Comparison of ENCODE assay signal across 9 cellular contexts in the genomic region with DNA sequence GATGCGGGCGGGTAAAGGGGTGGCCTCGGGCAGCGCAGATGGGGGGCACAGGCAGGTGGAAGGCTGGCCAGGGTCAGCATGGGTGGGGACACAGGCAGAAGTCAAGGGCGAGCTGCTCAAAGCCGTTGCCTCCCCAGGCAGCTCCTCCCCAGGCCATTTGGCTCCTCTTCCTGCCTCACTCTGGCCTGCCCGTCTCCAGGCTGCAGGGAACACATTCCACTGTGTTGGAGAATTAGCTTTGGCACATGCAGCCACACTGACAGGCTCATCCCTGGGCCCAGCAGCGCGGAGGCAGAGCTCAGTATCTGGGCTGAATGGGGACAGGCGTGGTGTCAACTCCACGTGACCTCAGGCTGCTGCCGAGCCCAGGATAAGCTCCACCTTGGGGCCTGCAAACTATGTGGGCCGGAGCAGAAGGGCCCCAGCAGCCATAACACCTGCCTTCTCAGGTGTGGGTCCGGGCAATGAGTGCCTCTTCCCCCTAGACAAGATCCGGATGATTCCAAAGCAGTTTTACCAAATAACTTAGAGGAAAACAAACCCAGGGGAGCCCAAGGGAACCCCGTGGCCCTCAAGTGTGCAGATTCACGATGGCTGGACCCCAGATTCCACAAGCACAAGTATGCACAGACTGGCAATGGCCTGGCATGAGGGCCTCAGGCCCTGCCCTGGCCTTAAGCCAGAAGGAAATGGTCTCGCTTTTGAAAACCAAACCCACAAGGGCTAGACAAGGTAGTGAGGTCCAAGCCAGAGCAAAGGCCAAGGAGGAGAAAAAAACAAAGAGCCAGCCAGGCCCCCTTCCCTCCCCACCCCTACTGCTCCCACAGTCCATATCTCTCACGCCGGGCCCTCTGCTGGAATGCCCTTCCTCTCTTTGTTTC. TPM values are rescaled to one million over a fixed set of nuclear protein-coding genes. Genes with fewer than 3 reads are reported as not detected.
DNase-seq lines count a peak whose midpoint lies in the region; ATAC-seq, FAIRE-seq and TF ChIP-seq lines count a peak whose summit lies in the region.
"Had no signal": no experiment of that assay in that cellular context is flagged by ENCODE, and none has a peak within 500 bp of the region (broad histone marks: within the 10 kb centered on the region; RNA-seq: fewer than 3 reads in every experiment).

No MANE protein-coding gene starts in this region.

- H3K36me3 Mint-ChIP-seq in HFFc6 (ENCODE audit: low read depth), result peaks cover 10% of the 10 kb centered on the region

- TF ChIP-seq POLR2A in stomach (IDR thresholded peaks at IDR 0.05), result no peak

- H3K4me1 ChIP-seq in esophagus (ENCODE audit: control insufficient read depth in 2 of 2, insufficient read depth in 2 of 2, low read length in 1 of 2), result peaks cover 0 to 23% of the 10 kb centered on the region in 2 donors
- peaks cover 77 to 92% (median 81%) of the 10 kb centered on the region in 4 donors for H3K4me1 ChIP-seq in stomach

- no peak for ATAC-seq in GM18502 (IDR thresholded peaks at IDR 0.05; ENCODE audit: poor library complexity, unreplicated experiment)

- no peak for FAIRE-seq in GM19239 (lab: Jason Lieb, UNC)
- FAIRE-seq: islet of Langerhans had no signal

- H3K4me1 Mint-ChIP-seq in HFFc6 (ENCODE audit: low read depth), result peaks cover 53% of the 10 kb centered on the region

- H3K9me3 Mint-ChIP-seq in HFFc6, result no peaks in the 10 kb centered on the region

- TF ChIP-seq CTCF in HFFc6 (IDR thresholded peaks at IDR 0.05) (no peak), stomach (IDR thresholded peaks at IDR 0.05) (no peak)

- H3K4me3 ChIP-seq in esophagus (ENCODE audit: low read depth in 1 of 2, low read length in 2 of 2), result no peak overlapping the region
- no peak overlapping the region for H3K4me3 ChIP-seq in stomach

- peaks cover 0 to 16% of the 10 kb centered on the region in 2 donors for H3K36me3 ChIP-seq in esophagus (ENCODE audit: control insufficient read depth in 2 of 2, insufficient read depth in 2 of 2, low read length in 1 of 2)
- H3K36me3 ChIP-seq in stomach, result peaks cover 26 to 44% (median 38%) of the 10 kb centered on the region in 4 donors

- DNase-seq in HFFc6, result no peak
- peak; percentile 45 for DNase-seq in medulla oblongata (ENCODE audit: extremely low spot score)
- peak; percentile 63 for DNase-seq in stomach
- DNase-seq in GM19239 (ENCODE audit: insufficient read length, low spot score), result no peak
- DNase-seq in NCI-H1694 treated with DMSO at 0.1 percent for 48 hours (lab: John Stamatoyannopoulos, UW), result no peak
- no peak for DNase-seq in KG1 (lab: John Stamatoyannopoulos, UW)

- H3K27ac ChIP-seq in esophagus (ENCODE audit: low read depth in 2 of 2, low read length in 1 of 2), result peak overlapping the region; percentile 66 to 82
- H3K27ac ChIP-seq in stomach, result peak overlapping the region; percentile 18 to 97 (median 92)

- H3K9me3 ChIP-seq in esophagus (ENCODE audit: control insufficient read depth in 2 of 2, insufficient read depth in 1 of 2, low read depth in 1 of 2, low read length in 1 of 2) (no peaks in the 10 kb centered on the region), stomach (no peaks in the 10 kb centered on the region)

- 35 to 47% methylated on average over 20 of the region's 20 CpGs for WGBS in esophagus, 2 donors
- 30 to 40% (median 35%) methylated on average over 15 to 20 of the region's 20 CpGs for WGBS in stomach, 5 donors

- H3K27me3 ChIP-seq in esophagus (ENCODE audit: control insufficient read depth in 1 of 2, insufficient read depth in 2 of 2, low read length in 2 of 2), result no peaks in the 10 kb centered on the region
- no peaks in the 10 kb centered on the region for H3K27me3 ChIP-seq in stomach

- TF ChIP-seq EP300 in stomach (IDR thresholded peaks at IDR 0.05), result no peak

- peaks cover 8% of the 10 kb centered on the region for H3K27me3 Mint-ChIP-seq in HFFc6 (ENCODE audit: insufficient read depth)

- H3K4me3 Mint-ChIP-seq in HFFc6, result no peak overlapping the region; the same call in 1 of the 2 replicates

- intact Hi-C loops in stomach (cut with DNase I; ENCODE audit: low total_unique reads), result no loop called here

- peak overlapping the region; percentile 69 for H3K27ac Mint-ChIP-seq in HFFc6

RNA-seq across cellular contexts. Expression of gene HSPG2, which starts 40.2 kb away (rescaled TPM):
- 100 to 1,000 TPM; 275 to 430 (median 297) TPM for total RNA-seq in HFFc6 (2021; fragmentation: NEBNext Ultra II Directional; extraction: Animal tissue kit (Norgen Biotek cat#: 25700))
- polyA plus RNA-seq in esophagus (10 to 100 TPM; 37.6 to 55.0 TPM), stomach (10 to 100 TPM; 21.7 to 98.5 (median 62.1) TPM)
- total RNA-seq in stomach, result 100 to 1,000 TPM in 4 of 5 donors, 10 to 100 TPM in 1; 88.7 to 504 (median 186) TPM

Comparison
In these comparisons a context has a peak if more than half of its experiments do, and no peak if none do; other contexts are left out.
1. DNase-seq: peak in medulla oblongata (single experiment) and stomach (single experiment); none in HFFc6 (single experiment), GM19239 (single experiment), NCI-H1694 treated with DMSO at 0.1 percent for 48 hours (single experiment) and KG1 (single experiment).